ENCODE assay signal across 8 cellular contexts in the genomic region with DNA sequence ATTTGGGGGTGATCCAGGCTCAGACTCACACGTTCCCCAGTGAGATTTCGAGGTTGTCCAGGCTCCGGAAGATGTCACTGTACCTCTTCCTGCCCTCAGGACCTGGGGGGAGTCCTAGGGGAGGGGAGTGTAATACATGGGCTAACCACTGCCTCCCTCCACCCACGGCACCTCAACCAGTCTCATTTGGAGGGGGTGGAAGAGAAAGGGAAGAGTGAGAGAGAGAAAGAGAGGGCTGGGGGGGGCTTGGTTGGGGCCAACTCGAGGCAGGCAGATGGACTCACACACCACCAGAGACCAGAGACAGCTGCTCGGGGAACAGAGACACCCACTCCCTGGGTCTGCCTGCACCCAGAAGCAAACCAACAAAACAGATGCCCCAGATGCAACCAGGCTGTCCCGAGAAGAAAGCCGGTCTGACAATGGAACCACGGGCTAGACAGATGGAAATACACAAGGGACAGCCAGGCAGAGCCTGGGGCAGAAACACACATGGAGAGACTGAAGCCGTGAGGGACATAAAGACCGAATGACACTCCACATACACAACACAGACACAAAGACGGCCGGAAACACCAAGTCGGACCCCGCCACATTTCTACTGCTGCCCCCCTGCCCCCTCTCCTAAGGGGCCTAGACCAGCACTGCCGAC. TPM values are rescaled to one million over a fixed set of nuclear protein-coding genes. Genes with fewer than 3 reads are reported as not detected.
A peak's percentile ranks its signal among the peaks of the same experiment; 100 is the strongest.
DNase-seq lines count a peak whose midpoint lies in the region; ATAC-seq and TF ChIP-seq lines count a peak whose summit lies in the region.

No MANE protein-coding gene starts in this region.

- no peak overlapping the region for H4K8ac ChIP-seq in H9 (replicated peaks; ENCODE audit: insufficient read length, low read depth, low read length)

- H2BK12ac ChIP-seq in H9 (ENCODE audit: insufficient read length, low read depth, low read length) = no peak overlapping the region

- H3K79me2 ChIP-seq in H9 (ENCODE audit: insufficient read depth, low read length) = no peaks in the 10 kb centered on the region

- no CpG with 5 or more reads among the region's 16 CpGs for WGBS in H9 (ENCODE audit: extremely low coverage, insufficient read length, low lambda C conversion rate)
- 22 to 26% methylated on average over 15 to 16 of the region's 16 CpGs for WGBS in body of pancreas, 2 donors

- H3K23me2 ChIP-seq in H9 (ENCODE audit: insufficient read length, low read depth, low read length, poor library complexity, severe bottlenecking) = peaks cover 8% of the 10 kb centered on the region

- no peak overlapping the region for H3K56ac ChIP-seq in H9 (ENCODE audit: insufficient read length, low read depth, low read length)

- no peak overlapping the region for H3K23ac ChIP-seq in H9 (ENCODE audit: insufficient read length, low read depth, low read length)

- no peaks in the 10 kb centered on the region for H4K20me1 ChIP-seq in H9 (ENCODE audit: control insufficient read depth, insufficient read depth, insufficient read length)

- peaks cover 6 to 11% of the 10 kb centered on the region in 2 experiments for H3K4me1 Mint-ChIP-seq in H9
- H3K4me1 Mint-ChIP-seq in stimulated activated naive B cell treated with anti-CD40 and anti-IgM and Interleukin-4, amounts not matched to agents 10 μg/mL and 1 μg/mL and 100 μg/mL, for 72 hours = peaks cover 18 to 35% of the 10 kb centered on the region in 2 donors

- no peak overlapping the region for H4K91ac ChIP-seq in H9 (ENCODE audit: insufficient read length, low read depth, low read length)

- DNase-seq in D341Med (ENCODE audit: low spot score) (peak; percentile 62), H9 (no peak), RKO (ENCODE audit: low spot score) (peak; percentile 51), body of pancreas (no peak), lower lobe of right lung (no peak), caudate nucleus (lab: John Stamatoyannopoulos, UW) (no peak)
- peak; percentile 34 for DNase-seq in stimulated activated naive B cell treated with anti-CD40 and anti-IgM and Interleukin-4, amounts not matched to agents 10 μg/mL and 1 μg/mL and 100 μg/mL, for 72 hours

- ATAC-seq in body of pancreas (peak; percentile 3), lower lobe of right lung (peak; percentile 1 to 14), GM21786 (IDR thresholded peaks at IDR 0.05; ENCODE audit: unreplicated experiment) (no peak)
- ATAC-seq in stimulated activated naive B cell treated with anti-CD40 and anti-IgM and Interleukin-4, amounts not matched to agents 10 μg/mL and 1 μg/mL and 100 μg/mL, for 72 hours (replicated peaks) = peak; percentile 48 to 57

- H3K36me3 Mint-ChIP-seq in H9 (ENCODE audit: insufficient read depth in 1 of 3, low read depth in 3 of 3) = peaks cover 12 to 36% (median 33%) of the 10 kb centered on the region in 3 experiments; a peak in 6 of 7 replicates
- H3K36me3 Mint-ChIP-seq in stimulated activated naive B cell treated with anti-CD40 and anti-IgM and Interleukin-4, amounts not matched to agents 10 μg/mL and 1 μg/mL and 100 μg/mL, for 72 hours = peaks cover 45 to 52% of the 10 kb centered on the region in 2 donors

- H3K9me3 Mint-ChIP-seq in H9 = no peaks in the 10 kb centered on the region; a peak in 1 of 5 replicates
- H3K9me3 Mint-ChIP-seq in stimulated activated naive B cell treated with anti-CD40 and anti-IgM and Interleukin-4, amounts not matched to agents 10 μg/mL and 1 μg/mL and 100 μg/mL, for 72 hours = no peaks in the 10 kb centered on the region

- no peak overlapping the region for H2BK5ac ChIP-seq in H9 (ENCODE audit: insufficient read length, low read length)

- H3K27ac ChIP-seq in H9 (ENCODE audit: insufficient read length, low read depth, low read length) (no peak overlapping the region), body of pancreas (peak overlapping the region in 1 of 4 donors; percentile 73), lower lobe of right lung (peak overlapping the region; percentile 91), caudate nucleus (ENCODE audit: low read depth, low read length) (no peak overlapping the region)

- H3K27me3 ChIP-seq in H9 (ENCODE audit: insufficient read depth, low read length) (no peaks in the 10 kb centered on the region), body of pancreas (no peaks in the 10 kb centered on the region), lower lobe of right lung (ENCODE audit: low read depth) (no peaks in the 10 kb centered on the region)

- peak overlapping the region; percentile 16 for H3K9ac ChIP-seq in H9 (ENCODE audit: extremely low read depth, insufficient read length, low read length)

- H3K36me3 ChIP-seq in body of pancreas (replicated peaks in 1 of 2; ENCODE audit: insufficient read depth in 1 of 2, low read depth in 2 of 2) = peaks cover 11 to 19% of the 10 kb centered on the region in 2 donors
- H3K36me3 ChIP-seq in lower lobe of right lung = peaks cover 63% of the 10 kb centered on the region

- H3K4me2 ChIP-seq in H9 (ENCODE audit: insufficient read depth, insufficient read length, low read length) = peak overlapping the region; percentile 78

- H3T11ph ChIP-seq in H9 (ENCODE audit: low read length) = no peak overlapping the region

- H3K4me1 ChIP-seq in H9 (ENCODE audit: insufficient read depth, low read length) (no peaks in the 10 kb centered on the region), body of pancreas (peaks cover 14% of the 10 kb centered on the region), lower lobe of right lung (peaks cover 14% of the 10 kb centered on the region)

- no peak overlapping the region for H2AK5ac ChIP-seq in H9 (ENCODE audit: insufficient read length, low read length)

- H3K4me3 Mint-ChIP-seq in H9 = peak overlapping the region; percentile 89 to 90
- peak overlapping the region; percentile 99 to 100 for H3K4me3 Mint-ChIP-seq in stimulated activated naive B cell treated with anti-CD40 and anti-IgM and Interleukin-4, amounts not matched to agents 10 μg/mL and 1 μg/mL and 100 μg/mL, for 72 hours

- H2BK120ac ChIP-seq in H9 (ENCODE audit: low read depth, low read length, poor library complexity, severe bottlenecking) = no peak overlapping the region

- 0 out of 2 replicates have a peak overlapping the region, but pooled peaks have one; percentile 11 for H3K14ac ChIP-seq in H9 (ENCODE audit: insufficient read depth, low read length)

- H3K9me3 ChIP-seq in H9 (ENCODE audit: control insufficient read depth, low read depth, low read length) = no peaks in the 10 kb centered on the region
- H3K9me3 ChIP-seq in body of pancreas = no peaks in the 10 kb centered on the region
- H3K9me3 ChIP-seq in lower lobe of right lung = no peaks in the 10 kb centered on the region

- no peak overlapping the region for H2AFZ ChIP-seq in H9 (ENCODE audit: low read length)

- H3K18ac ChIP-seq in H9 (ENCODE audit: insufficient read length, low read depth, low read length) = no peak overlapping the region

- no peak for TF ChIP-seq POLR2A in body of pancreas (IDR thresholded peaks at IDR 0.05)

- intact Hi-C loops in body of pancreas (cut with DNase I) (no loop called here), lower lobe of right lung (cut with DNase I) (no loop called here)

- H3K4ac ChIP-seq in H9 (ENCODE audit: low read depth, low read length) = no peak overlapping the region

- H3K4me3 ChIP-seq in body of pancreas (peak overlapping the region; percentile 30 to 75), lower lobe of right lung (peak overlapping the region; percentile 93)

- H3K27ac Mint-ChIP-seq in H9 = peak overlapping the region in 2 of 3 experiments; percentile 34 to 96; a peak in 4 of 7 replicates
- H3K27ac Mint-ChIP-seq in stimulated activated naive B cell treated with anti-CD40 and anti-IgM and Interleukin-4, amounts not matched to agents 10 μg/mL and 1 μg/mL and 100 μg/mL, for 72 hours = peak overlapping the region; percentile 99

- no peak for TF ChIP-seq CTCF in H9 (conservative IDR thresholded peaks at IDR 0.05)
- TF ChIP-seq CTCF in body of pancreas (IDR thresholded peaks at IDR 0.05) = no peak
- no peak for TF ChIP-seq CTCF in lower lobe of right lung (IDR thresholded peaks at IDR 0.05)

- no peaks in the 10 kb centered on the region for H3K79me1 ChIP-seq in H9 (ENCODE audit: insufficient read depth, low read depth, low read length, poor library complexity, severe bottlenecking)

- no peak overlapping the region for H2BK15ac ChIP-seq in H9 (ENCODE audit: low read depth, low read length)

- no peak overlapping the region for H4K5ac ChIP-seq in H9 (ENCODE audit: insufficient read length, low read depth, low read length)

- H2BK20ac ChIP-seq in H9 (ENCODE audit: low read depth, low read length, poor library complexity, severe bottlenecking) = no peak overlapping the region

- no peaks in the 10 kb centered on the region for H3K27me3 Mint-ChIP-seq in H9 (ENCODE audit: low read depth)
- no peaks in the 10 kb centered on the region for H3K27me3 Mint-ChIP-seq in stimulated activated naive B cell treated with anti-CD40 and anti-IgM and Interleukin-4, amounts not matched to agents 10 μg/mL and 1 μg/mL and 100 μg/mL, for 72 hours

RNA-seq across cellular contexts. Expression of gene GMIP, which starts 0.8 kb away (rescaled TPM):
- total RNA-seq in H9 (2021) (12.7 and 13.4 TPM in 2 replicates), body of pancreas (10 to 100 TPM in 1 of 2 donors, 1 to 10 TPM in 1; 3.6 to 20.1 TPM), lower lobe of right lung (54.4 TPM)

RNA-seq across cellular contexts. Expression of gene LPAR2, which starts 14.6 kb away (rescaled TPM):
- total RNA-seq in H9 (2021) (49.5 and 51.8 TPM in 2 replicates), body of pancreas (10 to 100 TPM; 14.3 to 20.8 TPM), lower lobe of right lung (40.3 TPM)

RNA-seq across cellular contexts. Expression of gene ATP13A1, which starts 20.8 kb away (rescaled TPM):
- total RNA-seq in H9 (2021) (67.8 and 73.1 TPM in 2 replicates), body of pancreas (100 to 1,000 TPM in 1 of 2 donors, 10 to 100 TPM in 1; 38.7 to 570 TPM), lower lobe of right lung (71.9 TPM)

RNA-seq across cellular contexts. Expression of gene PBX4, which starts 24.1 kb away (rescaled TPM):
- total RNA-seq in H9 (2021) (2.4 and 3.3 TPM in 2 replicates), body of pancreas (1 to 10 TPM; 1.6 to 8.2 TPM), lower lobe of right lung (3.7 TPM)

RNA-seq across cellular contexts. Expression of gene ZNF101, which starts 26.0 kb away (rescaled TPM):
- 46.9 and 57.0 TPM in 2 replicates for total RNA-seq in H9 (2021)
- total RNA-seq in body of pancreas = 1 to 10 TPM; 5.3 to 6.7 TPM
- total RNA-seq in lower lobe of right lung = 13.1 TPM

Comparison
In these comparisons a context has a peak if more than half of its experiments do, and no peak if none do; other contexts are left out.
1. DNase-seq: peak in D341Med (single experiment), RKO (single experiment) and stimulated activated naive B cell treated with anti-CD40 and anti-IgM and Interleukin-4, amounts not matched to agents 10 μg/mL and 1 μg/mL and 100 μg/mL, for 72 hours (single experiment); none in H9 (single experiment), body of pancreas (0 of 4), lower lobe of right lung (single experiment) and caudate nucleus (0 of 61).